10 cellular contexts compared by ENCODE assay signal in genomic region chr6:133286765-133287164, GRCh38. TPM values are rescaled to one million over a fixed set of nuclear protein-coding genes. Genes with fewer than 3 reads are reported as not detected.
DNase-seq lines count a peak whose midpoint lies in the region; ATAC-seq and TF ChIP-seq lines count a peak whose summit lies in the region.
"Had no signal": no experiment of that assay in that cellular context is flagged by ENCODE, and none has a peak within 500 bp of the region (broad histone marks: within the 10 kb centered on the region; RNA-seq: fewer than 3 reads in every experiment).

No MANE protein-coding gene starts in this region.

- peak; percentile 42 for TF ChIP-seq CTCF in GM12873 (IDR thresholded peaks at IDR 0.05; ENCODE audit: insufficient read depth, low read depth, low read length, missing control alignments)
- TF ChIP-seq CTCF in brain microvascular endothelial cell (IDR thresholded peaks at IDR 0.05; ENCODE audit: low read depth, low read length, missing control alignments), result peak; percentile 65
- TF ChIP-seq CTCF in neural crest cell (conservative IDR thresholded peaks at IDR 0.05), result peak; percentile 54

- no peaks in the 10 kb centered on the region for H3K36me3 Mint-ChIP-seq in neural crest cell (ENCODE audit: low read depth)

- H3K4me3 ChIP-seq in brain microvascular endothelial cell (ENCODE audit: low read depth, low read length), result no peak overlapping the region

- H3K36me3 ChIP-seq in brain microvascular endothelial cell (replicated peaks), result no peaks in the 10 kb centered on the region

- no peaks in the 10 kb centered on the region for H3K27me3 Mint-ChIP-seq in neural crest cell (ENCODE audit: low read depth)
- H3K27me3 Mint-ChIP-seq: effector memory CD8-positive, alpha-beta T cell had no signal

- H3K4me1 Mint-ChIP-seq in neural crest cell, result no peaks in the 10 kb centered on the region
- H3K4me1 Mint-ChIP-seq: activated CD4-positive, alpha-beta T cell treated with anti-CD3 and anti-CD28 coated beads for 36 hours had no signal

- no peaks in the 10 kb centered on the region for H3K27me3 ChIP-seq in brain microvascular endothelial cell (replicated peaks)

- no peak overlapping the region for H3K27ac ChIP-seq in brain microvascular endothelial cell
- H3K27ac ChIP-seq: parathyroid adenoma had no signal

- no peak overlapping the region for H3K27ac Mint-ChIP-seq in neural crest cell (ENCODE audit: unreplicated experiment)
- H3K27ac Mint-ChIP-seq: activated CD4-positive, alpha-beta T cell treated with anti-CD3 and anti-CD28 coated beads for 36 hours; effector memory CD8-positive, alpha-beta T cell had no signal

- no peak overlapping the region for H3K4me3 Mint-ChIP-seq in neural crest cell
- H3K4me3 Mint-ChIP-seq: activated CD4-positive, alpha-beta T cell treated with anti-CD3 and anti-CD28 coated beads for 36 hours; effector memory CD8-positive, alpha-beta T cell had no signal

- in situ Hi-C loops in brain microvascular endothelial cell (cut with HindIII; ENCODE audit: low pct_ligation_motif_present, low sequenced_read_pairs), result no loop called here

- DNase-seq in Kasumi-1 (lab: John Stamatoyannopoulos, UW) (peak; percentile 33 to 58), brain microvascular endothelial cell (peak; percentile 43), neural crest cell (ENCODE audit: low read depth, low spot score) (no peak), SHP77 treated with DMSO at 0.1 percent for 48 hours (lab: John Stamatoyannopoulos, UW) (no peak), NCI-H2196 treated with DMSO at 0.1 percent for 48 hours (lab: John Stamatoyannopoulos, UW; ENCODE audit: unreplicated experiment) (no peak)
- DNase-seq: activated CD4-positive, alpha-beta T cell treated with anti-CD3 and anti-CD28 coated beads for 36 hours; effector memory CD8-positive, alpha-beta T cell had no signal

- ATAC-seq in HG03432 (IDR thresholded peaks at IDR 0.05; ENCODE audit: unreplicated experiment), result no peak
- ATAC-seq: activated CD4-positive, alpha-beta T cell treated with anti-CD3 and anti-CD28 coated beads for 36 hours; effector memory CD8-positive, alpha-beta T cell had no signal

- H3K9me3 Mint-ChIP-seq in neural crest cell, result peaks cover 7% of the 10 kb centered on the region

RNA-seq across cellular contexts. Expression of gene EYA4, which starts 45.6 kb away (rescaled TPM):
- 0.86 and 1.6 TPM in 2 replicates for total RNA-seq in neural crest cell
- total RNA-seq: activated CD4-positive, alpha-beta T cell treated with anti-CD3 and anti-CD28 coated beads for 36 hours had no signal

Comparison
In these comparisons a context has a peak if more than half of its experiments do, and no peak if none do; other contexts are left out.
1. DNase-seq: peak in Kasumi-1 (2 of 2) and brain microvascular endothelial cell (single experiment); none in neural crest cell (single experiment), SHP77 treated with DMSO at 0.1 percent for 48 hours (single experiment) and NCI-H2196 treated with DMSO at 0.1 percent for 48 hours (single experiment).
2. Peak in every context shown above with its lines, with median percentiles within 50 percentile points of each other: CTCF ChIP-seq.